In genomic region chr4:60744767-60745166, GRCh38 we compare ENCODE assay signal across 18 cellular contexts.
DNase-seq lines count a peak whose midpoint lies in the region; ATAC-seq and TF ChIP-seq lines count a peak whose summit lies in the region.
"Had no signal": no experiment of that assay in that cellular context is flagged by ENCODE, and none has a peak within 500 bp of the region (broad histone marks: within the 10 kb centered on the region; RNA-seq: fewer than 3 reads in every experiment).

No MANE protein-coding gene starts in this region.

- peak; percentile 21; the same call in 1 of the 2 replicates for TF ChIP-seq CTCF in LNCaP clone FGC (IDR thresholded peaks at IDR 0.05; ENCODE audit: control insufficient read depth, extremely low read depth, insufficient read depth)
- TF ChIP-seq CTCF in choroid plexus epithelial cell (conservative IDR thresholded peaks at IDR 0.05; ENCODE audit: low read depth, low read length): peak; percentile 37

- no peak overlapping the region for H3K4me2 ChIP-seq in mesendoderm (ENCODE audit: low read length)

- no CpG with 5 or more reads among the region's 2 CpGs for WGBS in mesendoderm (ENCODE audit: extremely low coverage, insufficient coverage, low lambda C conversion rate)

- H2BK120ac ChIP-seq in mesendoderm (ENCODE audit: low read depth, low read length): no peak overlapping the region

- H2AK5ac ChIP-seq in mesendoderm (ENCODE audit: low read length): no peak overlapping the region

- no peaks in the 10 kb centered on the region for H3K27me3 ChIP-seq in mesendoderm (ENCODE audit: insufficient read depth, low read length, poor library complexity)
- H3K27me3 ChIP-seq: uterus had no signal

- H2BK15ac ChIP-seq in mesendoderm (replicated peaks; ENCODE audit: low read depth): no peak overlapping the region

- H4K5ac ChIP-seq in mesendoderm (ENCODE audit: low read length): no peak overlapping the region

- no peak overlapping the region for H3K4ac ChIP-seq in mesendoderm (ENCODE audit: low read depth, low read length)

- H3K18ac ChIP-seq in mesendoderm (ENCODE audit: low read length): no peak overlapping the region

- no peak overlapping the region for H3K23ac ChIP-seq in mesendoderm (ENCODE audit: low read length)

- peaks cover 2% of the 10 kb centered on the region for H3K4me1 ChIP-seq in mesendoderm (ENCODE audit: control insufficient read depth, low read depth, low read length)
- H3K4me1 ChIP-seq: uterus had no signal

- no peaks in the 10 kb centered on the region for H3K79me2 ChIP-seq in mesendoderm (ENCODE audit: control insufficient read depth, insufficient read depth, low read length)

- no peak overlapping the region for H3K56ac ChIP-seq in mesendoderm (ENCODE audit: low read length)

- no peaks in the 10 kb centered on the region for H3K79me1 ChIP-seq in mesendoderm (ENCODE audit: low read length)

- no peak overlapping the region for H2BK5ac ChIP-seq in mesendoderm (ENCODE audit: low read length)

- H3K4me3 ChIP-seq in LNCaP clone FGC (ENCODE audit: low read depth, low read length) (no peak overlapping the region), choroid plexus epithelial cell (ENCODE audit: low read depth, low read length) (no peak overlapping the region), mesendoderm (ENCODE audit: low read length) (no peak overlapping the region)
- H3K4me3 ChIP-seq: uterus had no signal

- H3K36me3 ChIP-seq in mesendoderm (ENCODE audit: control insufficient read depth, insufficient read depth, low read length): no peaks in the 10 kb centered on the region
- H3K36me3 ChIP-seq: uterus had no signal

- no peak overlapping the region for H3K27ac ChIP-seq in mesendoderm (ENCODE audit: low read depth, low read length)
- H3K27ac ChIP-seq: uterus had no signal

- H3K9ac ChIP-seq in mesendoderm (ENCODE audit: low read length): no peak overlapping the region

- peak; percentile 56 for DNase-seq in EH (ENCODE audit: low read depth)
- DNase-seq in LNCaP clone FGC (ENCODE audit: low read depth): no peak
- peak; percentile 28 for DNase-seq in choroid plexus epithelial cell (ENCODE audit: low read depth)
- DNase-seq in mesendoderm: peak; percentile 48
- DNase-seq in T-helper 9 cell: no peak
- DNase-seq in GF-D8 (lab: John Stamatoyannopoulos, UW): no peak
- DNase-seq: activated naive CD8-positive, alpha-beta T cell treated with anti-CD3 and anti-CD28 coated beads, Interleukin-2, amount 10 ng/mL, durations not matched to agents 7 days and 5 days; C1 segment of cervical spinal cord; DMS153; KBM-7; kidney; naive thymus-derived CD8-positive, alpha-beta T cell; NCI-H1105; NCI-H2107; T-helper 2 cell; uterus had no signal

- ATAC-seq in HG03432 (IDR thresholded peaks at IDR 0.05; ENCODE audit: unreplicated experiment): no peak
- ATAC-seq: esophagus mucosa; naive thymus-derived CD8-positive, alpha-beta T cell had no signal

- no peak overlapping the region for H4K8ac ChIP-seq in mesendoderm (ENCODE audit: low read depth, low read length)

Comparison
In these comparisons a context has a peak if more than half of its experiments do, and no peak if none do; other contexts are left out.
1. DNase-seq: peak in EH (single experiment), choroid plexus epithelial cell (single experiment) and mesendoderm (single experiment); none in LNCaP clone FGC (single experiment), T-helper 9 cell (single experiment) and GF-D8 (single experiment).